Comparison of ENCODE assay signal across 8 cellular contexts in genomic region chr19:46661020-46661731, GRCh38.
A peak's percentile ranks its signal among the peaks of the same experiment; 100 is the strongest.
DNase-seq lines count a peak whose midpoint lies in the region; ATAC-seq lines count a peak whose summit lies in the region.

DACT3 (minus strand) TSS chr19:46661182; CDS start chr19:46661064, 118 bp downstream.

- peak; percentile 94 for ATAC-seq in GM19035 (IDR thresholded peaks at IDR 0.05; ENCODE audit: unreplicated experiment)
- peak; percentile 91 for ATAC-seq in HG03354 (IDR thresholded peaks at IDR 0.05; ENCODE audit: poor library complexity, severe bottlenecking, unreplicated experiment)

- peak; percentile 100 for DNase-seq in AG08396 (ENCODE audit: low spot score)
- peak; percentile 100 for DNase-seq in NCI-H446 (lab: John Stamatoyannopoulos, UW)
- DNase-seq in activated CD4-positive, CD25-positive, alpha-beta regulatory T cell treated with anti-CD3 and anti-CD28 coated beads, Interleukin-2, amount 50 U/mL, for 72 hours, result peak; percentile 100
- DNase-seq in cerebellar nuclear complex (lab: John Stamatoyannopoulos, UW), result peak; percentile 100
- peak; percentile 100 for DNase-seq in iris pigment epithelial cell (ENCODE audit: low read depth)
- DNase-seq in smooth muscle cell of the brain vasculature (ENCODE audit: low read depth, low spot score), result peak; percentile 100

Comparison
In these comparisons a context has a peak if more than half of its experiments do, and no peak if none do; other contexts are left out.
1. Peak in every context shown above with its lines: DNase-seq and ATAC-seq.